Comparison of ENCODE assay signal across 27 cellular contexts in the genomic region with DNA sequence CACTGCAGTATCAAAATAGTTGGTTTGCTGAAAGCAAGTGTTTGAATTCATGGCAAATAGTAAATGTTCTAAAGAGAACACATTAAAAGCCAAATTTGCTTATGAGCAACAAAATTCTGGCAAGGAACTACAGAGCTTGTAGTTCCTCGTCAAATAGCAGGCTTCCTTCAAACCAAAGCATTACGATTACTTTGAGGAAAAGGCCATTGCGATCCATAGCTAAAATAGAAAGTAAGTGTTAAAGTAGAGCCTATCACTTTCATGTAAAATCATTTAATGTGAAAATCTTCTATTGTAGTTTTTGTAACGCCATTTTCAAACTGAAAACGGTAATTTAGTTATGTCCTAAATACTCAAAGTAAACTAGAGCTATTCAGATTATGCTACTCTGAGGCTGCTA. TPM values are rescaled to one million over a fixed set of nuclear protein-coding genes. Genes with fewer than 3 reads are reported as not detected.
"Had no signal": no experiment of that assay in that cellular context is flagged by ENCODE, and none has a peak within 500 bp of the region (broad histone marks: within the 10 kb centered on the region; RNA-seq: fewer than 3 reads in every experiment).

No MANE protein-coding gene starts in this region.

- H3K27ac Mint-ChIP-seq: activated B cell treated with CpG ODN at 0.5 μM for 24 hours; activated CD4-positive, alpha-beta T cell treated with anti-CD3 and anti-CD28 coated beads for 36 hours; activated naive CD8-positive, alpha-beta T cell treated with anti-CD3 and anti-CD28 coated beads for 36 hours; activated T-cell treated with anti-CD3 and anti-CD28 coated beads, Interleukin-2, amount 50 U/mL, for 24 hours; activated T-helper 17 cell treated with anti-CD3 and anti-CD28 coated beads, Interleukin-2, amount 50 U/mL, for 72 hours; effector memory CD8-positive, alpha-beta T cell; naive thymus-derived CD4-positive, alpha-beta T cell; progenitor cell of endocrine pancreas; stimulated activated naive CD8-positive, alpha-beta T cell treated with anti-CD3 and anti-CD28 coated beads, Interleukin-15, Interleukin-2, amounts not matched to agents 100 ng/mL and 50 ng/mL, for 24 hours had no signal

- H3K4me1 Mint-ChIP-seq: activated B cell treated with CpG ODN at 0.5 μM for 24 hours; activated CD4-positive, alpha-beta T cell treated with anti-CD3 and anti-CD28 coated beads for 36 hours; activated naive CD8-positive, alpha-beta T cell treated with anti-CD3 and anti-CD28 coated beads for 36 hours; activated T-helper 17 cell treated with anti-CD3 and anti-CD28 coated beads, Interleukin-2, amount 50 U/mL, for 72 hours; naive thymus-derived CD4-positive, alpha-beta T cell; neural crest cell had no signal

- DNase-seq: activated B cell treated with CpG ODN at 0.5 μM for 24 hours; activated CD4-positive, alpha-beta T cell treated with anti-CD3 and anti-CD28 coated beads for 36 hours; activated CD4-positive, alpha-beta T cell treated with anti-CD3 and anti-CD28 coated beads, Interleukin-2, amount 50 U/mL, for 4 hours; activated CD8-positive, alpha-beta memory T cell treated with anti-CD3 and anti-CD28 coated beads for 24 hours; activated CD8-positive, alpha-beta memory T cell treated with anti-CD3 and anti-CD28 coated beads, Interleukin-2, amount 50 U/mL, for 4 hours; activated naive CD8-positive, alpha-beta T cell treated with anti-CD3 and anti-CD28 coated beads for 36 hours; activated T-cell treated with anti-CD3 and anti-CD28 coated beads, Interleukin-2, amount 50 U/mL, for 24 hours; amniotic stem cell; colonic mucosa; dorsolateral prefrontal cortex; effector memory CD8-positive, alpha-beta T cell; foreskin keratinocyte; islet precursor cell; left cardiac atrium; lower lobe of right lung; naive thymus-derived CD4-positive, alpha-beta T cell; stimulated activated CD4-positive, alpha-beta T cell treated with anti-CD3 and anti-CD28 coated beads, Interleukin-12 subunit alpha, Interleukin-12 subunit beta, amount 100 ng/mL, for 4 hours; T-helper 9 cell; tibial artery had no signal

- H3K27me3 ChIP-seq: breast epithelium, colonic mucosa, dorsolateral prefrontal cortex, esophagus muscularis mucosa, foreskin keratinocyte, hepatocyte, tibial artery had no signal

- H3K36me3 Mint-ChIP-seq: activated naive CD8-positive, alpha-beta T cell treated with anti-CD3 and anti-CD28 coated beads for 36 hours; naive thymus-derived CD4-positive, alpha-beta T cell had no signal

- H2AFZ ChIP-seq: hepatocyte had no signal

- H3K9me3 ChIP-seq: breast epithelium, colonic mucosa, esophagus muscularis mucosa, lower lobe of right lung, tibial artery had no signal

- H3K9me3 Mint-ChIP-seq: activated T-helper 17 cell treated with anti-CD3 and anti-CD28 coated beads, Interleukin-2, amount 50 U/mL, for 72 hours; neural crest cell; stimulated activated naive CD8-positive, alpha-beta T cell treated with anti-CD3 and anti-CD28 coated beads, Interleukin-15, Interleukin-2, amounts not matched to agents 100 ng/mL and 50 ng/mL, for 24 hours had no signal

- H3K4me1 ChIP-seq: breast epithelium, colonic mucosa, foreskin keratinocyte, lower lobe of right lung, tibial artery had no signal

- H3K4me3 ChIP-seq: breast epithelium, colonic mucosa, esophagus muscularis mucosa, hepatocyte, lower lobe of right lung, tibial artery had no signal

- H3K27me3 Mint-ChIP-seq: activated B cell treated with CpG ODN at 0.5 μM for 24 hours; activated CD4-positive, alpha-beta T cell treated with anti-CD3 and anti-CD28 coated beads for 36 hours; activated naive CD8-positive, alpha-beta T cell treated with anti-CD3 and anti-CD28 coated beads for 36 hours; activated T-cell treated with anti-CD3 and anti-CD28 coated beads, Interleukin-2, amount 50 U/mL, for 24 hours; activated T-helper 17 cell treated with anti-CD3 and anti-CD28 coated beads, Interleukin-2, amount 50 U/mL, for 72 hours; effector memory CD8-positive, alpha-beta T cell; naive thymus-derived CD4-positive, alpha-beta T cell; progenitor cell of endocrine pancreas had no signal

- H3K4me3 Mint-ChIP-seq: activated B cell treated with CpG ODN at 0.5 μM for 24 hours; activated CD4-positive, alpha-beta T cell treated with anti-CD3 and anti-CD28 coated beads for 36 hours; activated naive CD8-positive, alpha-beta T cell treated with anti-CD3 and anti-CD28 coated beads for 36 hours; activated T-cell treated with anti-CD3 and anti-CD28 coated beads, Interleukin-2, amount 50 U/mL, for 24 hours; activated T-helper 17 cell treated with anti-CD3 and anti-CD28 coated beads, Interleukin-2, amount 50 U/mL, for 72 hours; effector memory CD8-positive, alpha-beta T cell; naive thymus-derived CD4-positive, alpha-beta T cell; neural crest cell; stimulated activated naive CD8-positive, alpha-beta T cell treated with anti-CD3 and anti-CD28 coated beads, Interleukin-15, Interleukin-2, amounts not matched to agents 100 ng/mL and 50 ng/mL, for 24 hours had no signal

- H3K36me3 ChIP-seq: breast epithelium, colonic mucosa, esophagus muscularis mucosa, lower lobe of right lung, tibial artery had no signal

- H3K79me2 ChIP-seq: hepatocyte had no signal

- ATAC-seq: activated CD4-positive, alpha-beta T cell treated with anti-CD3 and anti-CD28 coated beads for 36 hours; activated T-helper 17 cell treated with anti-CD3 and anti-CD28 coated beads, Interleukin-2, amount 50 U/mL, for 72 hours; effector memory CD8-positive, alpha-beta T cell; foreskin keratinocyte; left cardiac atrium; lower lobe of right lung; naive thymus-derived CD4-positive, alpha-beta T cell had no signal

- H3K4me2 ChIP-seq: hepatocyte had no signal

- H3K27ac ChIP-seq: breast epithelium, colonic mucosa, esophagus muscularis mucosa, foreskin keratinocyte, hepatocyte, lower lobe of right lung, tibial artery had no signal

RNA-seq across cellular contexts. Expression of a gene that starts 20.1 kb away (rescaled TPM):
- total RNA-seq: activated B cell treated with CpG ODN at 0.5 μM for 24 hours; activated CD4-positive, alpha-beta T cell treated with anti-CD3 and anti-CD28 coated beads for 36 hours; activated naive CD8-positive, alpha-beta T cell treated with anti-CD3 and anti-CD28 coated beads for 36 hours; activated T-helper 17 cell treated with anti-CD3 and anti-CD28 coated beads, Interleukin-2, amount 50 U/mL, for 72 hours; naive thymus-derived CD4-positive, alpha-beta T cell; T-helper 1 cell treated with Interleukin-12 subunit alpha and Interleukin-12 subunit beta and Interleukin-4 antibody, amounts not matched to agents 30 ng/mL and 1 ng/mL, for 36 hours had no signal
